Comparison of ENCODE assay signal across 1 cellular context in the genomic region with DNA sequence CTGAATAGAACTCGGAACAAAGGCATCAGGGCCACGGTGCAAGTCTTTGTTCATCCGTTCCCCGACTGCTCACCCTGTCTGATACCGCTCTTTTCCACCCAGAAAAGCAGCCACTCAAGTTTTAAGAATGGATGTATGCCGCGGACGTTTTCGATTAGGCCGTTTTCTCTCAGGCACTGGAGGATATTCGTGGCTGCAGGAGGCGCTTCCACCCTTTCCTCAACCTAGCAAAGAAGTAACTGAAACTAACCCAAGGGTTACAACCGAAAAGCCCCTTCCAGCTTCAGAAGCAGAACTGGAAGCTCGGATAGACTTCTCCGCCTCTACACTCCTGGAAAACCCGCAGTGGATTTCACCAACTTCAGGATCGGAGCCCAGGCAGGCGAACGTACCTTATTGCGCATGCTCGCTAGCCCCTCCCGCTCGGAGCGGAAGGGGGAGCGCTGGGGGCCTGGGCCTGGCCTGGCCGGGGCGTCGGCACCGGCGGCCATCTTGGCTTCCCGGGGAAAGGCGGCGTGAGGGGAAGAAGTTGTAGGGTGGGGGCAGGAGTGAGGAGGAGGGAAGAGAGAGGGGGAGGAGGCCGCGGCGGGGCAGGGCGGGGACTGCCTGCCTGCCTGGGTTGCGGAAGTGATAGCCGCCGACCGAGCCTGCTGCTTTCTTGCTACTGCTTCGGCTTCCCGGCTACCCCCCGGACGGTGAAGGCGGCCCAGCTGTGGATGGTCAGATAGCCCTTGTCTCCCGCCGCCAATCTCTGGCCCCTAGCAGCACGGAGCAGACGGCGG.
TF ChIP-seq lines count a peak whose summit lies in the region.

A gene (plus strand): TSS at position 619 of the 782 bp plus-strand sequence. CDS start 191 bp downstream, outside the sequence.

TF ChIP-seq in HepG2, 621 proteins besides CTCF, POLR2A, EP300 and RAD21 (continued from another document and continues in another):
- TF ChIP-seq, protein P1, sequence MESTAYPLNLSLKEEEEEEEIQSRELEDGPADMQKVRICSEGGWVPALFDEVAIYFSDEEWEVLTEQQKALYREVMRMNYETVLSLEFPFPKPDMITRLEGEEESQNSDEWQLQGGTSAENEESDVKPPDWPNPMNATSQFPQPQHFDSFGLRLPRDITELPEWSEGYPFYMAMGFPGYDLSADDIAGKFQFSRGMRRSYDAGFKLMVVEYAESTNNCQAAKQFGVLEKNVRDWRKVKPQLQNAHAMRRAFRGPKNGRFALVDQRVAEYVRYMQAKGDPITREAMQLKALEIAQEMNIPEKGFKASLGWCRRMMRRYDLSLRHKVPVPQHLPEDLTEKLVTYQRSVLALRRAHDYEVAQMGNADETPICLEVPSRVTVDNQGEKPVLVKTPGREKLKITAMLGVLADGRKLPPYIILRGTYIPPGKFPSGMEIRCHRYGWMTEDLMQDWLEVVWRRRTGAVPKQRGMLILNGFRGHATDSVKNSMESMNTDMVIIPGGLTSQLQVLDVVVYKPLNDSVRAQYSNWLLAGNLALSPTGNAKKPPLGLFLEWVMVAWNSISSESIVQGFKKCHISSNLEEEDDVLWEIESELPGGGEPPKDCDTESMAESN (CRISPR knock-in tag; conservative IDR thresholded peaks at IDR 0.05): peak; percentile 97
- TF ChIP-seq, protein P2, sequence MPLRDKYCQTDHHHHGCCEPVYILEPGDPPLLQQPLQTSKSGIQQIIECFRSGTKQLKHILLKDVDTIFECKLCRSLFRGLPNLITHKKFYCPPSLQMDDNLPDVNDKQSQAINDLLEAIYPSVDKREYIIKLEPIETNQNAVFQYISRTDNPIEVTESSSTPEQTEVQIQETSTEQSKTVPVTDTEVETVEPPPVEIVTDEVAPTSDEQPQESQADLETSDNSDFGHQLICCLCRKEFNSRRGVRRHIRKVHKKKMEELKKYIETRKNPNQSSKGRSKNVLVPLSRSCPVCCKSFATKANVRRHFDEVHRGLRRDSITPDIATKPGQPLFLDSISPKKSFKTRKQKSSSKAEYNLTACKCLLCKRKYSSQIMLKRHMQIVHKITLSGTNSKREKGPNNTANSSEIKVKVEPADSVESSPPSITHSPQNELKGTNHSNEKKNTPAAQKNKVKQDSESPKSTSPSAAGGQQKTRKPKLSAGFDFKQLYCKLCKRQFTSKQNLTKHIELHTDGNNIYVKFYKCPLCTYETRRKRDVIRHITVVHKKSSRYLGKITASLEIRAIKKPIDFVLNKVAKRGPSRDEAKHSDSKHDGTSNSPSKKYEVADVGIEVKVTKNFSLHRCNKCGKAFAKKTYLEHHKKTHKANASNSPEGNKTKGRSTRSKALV (CRISPR knock-in tag; IDR thresholded peaks at IDR 0.05): peak; percentile 84; the same call in 1 of the 2 replicates
- TF ChIP-seq DNMT1 (CRISPR knock-in tag; IDR thresholded peaks at IDR 0.05) (no peak; the same call in 1 of the 2 replicates), ZNF33B (CRISPR knock-in tag; IDR thresholded peaks at IDR 0.05) (0 out of 2 replicates have a peak, but pooled peaks have one; percentile 64), ZNF841 (CRISPR knock-in tag; IDR thresholded peaks at IDR 0.05; ENCODE audit: borderline replicate concordance) (peak; percentile 85; the same call in 1 of the 2 replicates), ZNF776 (CRISPR knock-in tag; IDR thresholded peaks at IDR 0.05) (peak; percentile 74; the same call in 1 of the 2 replicates), ZNF569 (CRISPR knock-in tag; IDR thresholded peaks at IDR 0.05; ENCODE audit: borderline replicate concordance) (peak; percentile 85; the same call in 1 of the 2 replicates), RXRB (CRISPR knock-in tag; IDR thresholded peaks at IDR 0.05; ENCODE audit: borderline replicate concordance) (peak; percentile 75), NFYB (CRISPR knock-in tag; IDR thresholded peaks at IDR 0.05) (no peak), NR2F2 (IDR thresholded peaks at IDR 0.05; ENCODE audit: borderline replicate concordance, low read depth) (no peak), TEAD3 (CRISPR knock-in tag; optimal IDR thresholded peaks at IDR 0.05; ENCODE audit: borderline replicate concordance) (peak; percentile 44), MTF1 (CRISPR knock-in tag; IDR thresholded peaks at IDR 0.05) (no peak), NAIF1 (CRISPR knock-in tag; IDR thresholded peaks at IDR 0.05; ENCODE audit: borderline replicate concordance) (no peak; the same call in 1 of the 2 replicates), NFIB (CRISPR knock-in tag; IDR thresholded peaks at IDR 0.05; ENCODE audit: borderline replicate concordance) (no peak), TCF7L2 (IDR thresholded peaks at IDR 0.05; ENCODE audit: low read depth, low read length) (no peak), SSRP1 (CRISPR knock-in tag; IDR thresholded peaks at IDR 0.05) (0 out of 2 replicates have a peak, but pooled peaks have one; percentile 21), ZNF550 (CRISPR knock-in tag; IDR thresholded peaks at IDR 0.05; ENCODE audit: borderline replicate concordance) (no peak), SRSF9 (IDR thresholded peaks at IDR 0.05; ENCODE audit: borderline replicate concordance, insufficient read depth, low read depth, low read length, poor library complexity, severe bottlenecking) (no peak), PRMT3 (CRISPR knock-in tag; IDR thresholded peaks at IDR 0.05; ENCODE audit: borderline replicate concordance, low read depth) (peak; percentile 91; the same call in 1 of the 2 replicates), ERF (CRISPR knock-in tag; IDR thresholded peaks at IDR 0.05) (peak; percentile 98), ZNF782 (CRISPR knock-in tag; IDR thresholded peaks at IDR 0.05; ENCODE audit: borderline replicate concordance) (peak; percentile 75; the same call in 1 of the 2 replicates), FOXM1 (CRISPR knock-in tag; IDR thresholded peaks at IDR 0.05) (no peak), NCOA5 (CRISPR knock-in tag; IDR thresholded peaks at IDR 0.05) (no peak), RARG (CRISPR knock-in tag; IDR thresholded peaks at IDR 0.05; ENCODE audit: low read depth) (no peak), ZNF382 (CRISPR knock-in tag; IDR thresholded peaks at IDR 0.05; ENCODE audit: borderline replicate concordance) (no peak), NFIC (IDR thresholded peaks at IDR 0.05; ENCODE audit: low read length) (peak; percentile 81; the same call in 1 of the 2 replicates), GTF3A (CRISPR knock-in tag; conservative IDR thresholded peaks at IDR 0.05) (no peak; the same call in 1 of the 2 replicates), MEIS1 (CRISPR knock-in tag; IDR thresholded peaks at IDR 0.05; ENCODE audit: borderline replicate concordance) (no peak), CBX5 (CRISPR knock-in tag; IDR thresholded peaks at IDR 0.05; ENCODE audit: borderline replicate concordance) (peak; percentile 68; the same call in 1 of the 2 replicates), CBX1 (IDR thresholded peaks at IDR 0.05; ENCODE audit: low read depth) (peak; percentile 92), SATB2 (CRISPR knock-in tag; IDR thresholded peaks at IDR 0.05) (0 out of 2 replicates have a peak, but pooled peaks have one; percentile 69), SMC3 (IDR thresholded peaks at IDR 0.05; ENCODE audit: low read length) (0 out of 2 replicates have a peak, but pooled peaks have one; percentile 2), ZNF570 (CRISPR knock-in tag; IDR thresholded peaks at IDR 0.05; ENCODE audit: borderline replicate concordance) (no peak), ZNF660 (CRISPR knock-in tag; IDR thresholded peaks at IDR 0.05; ENCODE audit: borderline replicate concordance, low read depth) (no peak)
- TF ChIP-seq, protein P3, sequence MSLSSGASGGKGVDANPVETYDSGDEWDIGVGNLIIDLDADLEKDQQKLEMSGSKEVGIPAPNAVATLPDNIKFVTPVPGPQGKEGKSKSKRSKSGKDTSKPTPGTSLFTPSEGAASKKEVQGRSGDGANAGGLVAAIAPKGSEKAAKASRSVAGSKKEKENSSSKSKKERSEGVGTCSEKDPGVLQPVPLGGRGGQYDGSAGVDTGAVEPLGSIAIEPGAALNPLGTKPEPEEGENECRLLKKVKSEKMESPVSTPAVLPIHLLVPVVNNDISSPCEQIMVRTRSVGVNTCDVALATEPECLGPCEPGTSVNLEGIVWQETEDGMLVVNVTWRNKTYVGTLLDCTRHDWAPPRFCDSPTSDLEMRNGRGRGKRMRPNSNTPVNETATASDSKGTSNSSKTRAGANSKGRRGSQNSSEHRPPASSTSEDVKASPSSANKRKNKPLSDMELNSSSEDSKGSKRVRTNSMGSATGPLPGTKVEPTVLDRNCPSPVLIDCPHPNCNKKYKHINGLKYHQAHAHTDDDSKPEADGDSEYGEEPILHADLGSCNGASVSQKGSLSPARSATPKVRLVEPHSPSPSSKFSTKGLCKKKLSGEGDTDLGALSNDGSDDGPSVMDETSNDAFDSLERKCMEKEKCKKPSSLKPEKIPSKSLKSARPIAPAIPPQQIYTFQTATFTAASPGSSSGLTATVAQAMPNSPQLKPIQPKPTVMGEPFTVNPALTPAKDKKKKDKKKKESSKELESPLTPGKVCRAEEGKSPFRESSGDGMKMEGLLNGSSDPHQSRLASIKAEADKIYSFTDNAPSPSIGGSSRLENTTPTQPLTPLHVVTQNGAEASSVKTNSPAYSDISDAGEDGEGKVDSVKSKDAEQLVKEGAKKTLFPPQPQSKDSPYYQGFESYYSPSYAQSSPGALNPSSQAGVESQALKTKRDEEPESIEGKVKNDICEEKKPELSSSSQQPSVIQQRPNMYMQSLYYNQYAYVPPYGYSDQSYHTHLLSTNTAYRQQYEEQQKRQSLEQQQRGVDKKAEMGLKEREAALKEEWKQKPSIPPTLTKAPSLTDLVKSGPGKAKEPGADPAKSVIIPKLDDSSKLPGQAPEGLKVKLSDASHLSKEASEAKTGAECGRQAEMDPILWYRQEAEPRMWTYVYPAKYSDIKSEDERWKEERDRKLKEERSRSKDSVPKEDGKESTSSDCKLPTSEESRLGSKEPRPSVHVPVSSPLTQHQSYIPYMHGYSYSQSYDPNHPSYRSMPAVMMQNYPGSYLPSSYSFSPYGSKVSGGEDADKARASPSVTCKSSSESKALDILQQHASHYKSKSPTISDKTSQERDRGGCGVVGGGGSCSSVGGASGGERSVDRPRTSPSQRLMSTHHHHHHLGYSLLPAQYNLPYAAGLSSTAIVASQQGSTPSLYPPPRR (CRISPR knock-in tag; IDR thresholded peaks at IDR 0.05; ENCODE audit: borderline replicate concordance): peak; percentile 78
- TF ChIP-seq, protein P4, sequence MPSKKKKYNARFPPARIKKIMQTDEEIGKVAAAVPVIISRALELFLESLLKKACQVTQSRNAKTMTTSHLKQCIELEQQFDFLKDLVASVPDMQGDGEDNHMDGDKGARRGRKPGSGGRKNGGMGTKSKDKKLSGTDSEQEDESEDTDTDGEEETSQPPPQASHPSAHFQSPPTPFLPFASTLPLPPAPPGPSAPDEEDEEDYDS (CRISPR knock-in tag; IDR thresholded peaks at IDR 0.05): peak; percentile 96
- TF ChIP-seq, protein P5, sequence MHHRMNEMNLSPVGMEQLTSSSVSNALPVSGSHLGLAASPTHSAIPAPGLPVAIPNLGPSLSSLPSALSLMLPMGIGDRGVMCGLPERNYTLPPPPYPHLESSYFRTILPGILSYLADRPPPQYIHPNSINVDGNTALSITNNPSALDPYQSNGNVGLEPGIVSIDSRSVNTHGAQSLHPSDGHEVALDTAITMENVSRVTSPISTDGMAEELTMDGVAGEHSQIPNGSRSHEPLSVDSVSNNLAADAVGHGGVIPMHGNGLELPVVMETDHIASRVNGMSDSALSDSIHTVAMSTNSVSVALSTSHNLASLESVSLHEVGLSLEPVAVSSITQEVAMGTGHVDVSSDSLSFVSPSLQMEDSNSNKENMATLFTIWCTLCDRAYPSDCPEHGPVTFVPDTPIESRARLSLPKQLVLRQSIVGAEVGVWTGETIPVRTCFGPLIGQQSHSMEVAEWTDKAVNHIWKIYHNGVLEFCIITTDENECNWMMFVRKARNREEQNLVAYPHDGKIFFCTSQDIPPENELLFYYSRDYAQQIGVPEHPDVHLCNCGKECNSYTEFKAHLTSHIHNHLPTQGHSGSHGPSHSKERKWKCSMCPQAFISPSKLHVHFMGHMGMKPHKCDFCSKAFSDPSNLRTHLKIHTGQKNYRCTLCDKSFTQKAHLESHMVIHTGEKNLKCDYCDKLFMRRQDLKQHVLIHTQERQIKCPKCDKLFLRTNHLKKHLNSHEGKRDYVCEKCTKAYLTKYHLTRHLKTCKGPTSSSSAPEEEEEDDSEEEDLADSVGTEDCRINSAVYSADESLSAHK (CRISPR knock-in tag; IDR thresholded peaks at IDR 0.05; ENCODE audit: borderline replicate concordance): no peak
- TF ChIP-seq, protein P6, sequence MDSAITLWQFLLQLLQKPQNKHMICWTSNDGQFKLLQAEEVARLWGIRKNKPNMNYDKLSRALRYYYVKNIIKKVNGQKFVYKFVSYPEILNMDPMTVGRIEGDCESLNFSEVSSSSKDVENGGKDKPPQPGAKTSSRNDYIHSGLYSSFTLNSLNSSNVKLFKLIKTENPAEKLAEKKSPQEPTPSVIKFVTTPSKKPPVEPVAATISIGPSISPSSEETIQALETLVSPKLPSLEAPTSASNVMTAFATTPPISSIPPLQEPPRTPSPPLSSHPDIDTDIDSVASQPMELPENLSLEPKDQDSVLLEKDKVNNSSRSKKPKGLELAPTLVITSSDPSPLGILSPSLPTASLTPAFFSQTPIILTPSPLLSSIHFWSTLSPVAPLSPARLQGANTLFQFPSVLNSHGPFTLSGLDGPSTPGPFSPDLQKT (CRISPR knock-in tag; IDR thresholded peaks at IDR 0.05; ENCODE audit: borderline replicate concordance): no peak
- TF ChIP-seq, protein P7, sequence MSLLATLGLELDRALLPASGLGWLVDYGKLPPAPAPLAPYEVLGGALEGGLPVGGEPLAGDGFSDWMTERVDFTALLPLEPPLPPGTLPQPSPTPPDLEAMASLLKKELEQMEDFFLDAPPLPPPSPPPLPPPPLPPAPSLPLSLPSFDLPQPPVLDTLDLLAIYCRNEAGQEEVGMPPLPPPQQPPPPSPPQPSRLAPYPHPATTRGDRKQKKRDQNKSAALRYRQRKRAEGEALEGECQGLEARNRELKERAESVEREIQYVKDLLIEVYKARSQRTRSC (CRISPR knock-in tag; IDR thresholded peaks at IDR 0.05; ENCODE audit: low read depth): no peak
- TF ChIP-seq, protein P8, sequence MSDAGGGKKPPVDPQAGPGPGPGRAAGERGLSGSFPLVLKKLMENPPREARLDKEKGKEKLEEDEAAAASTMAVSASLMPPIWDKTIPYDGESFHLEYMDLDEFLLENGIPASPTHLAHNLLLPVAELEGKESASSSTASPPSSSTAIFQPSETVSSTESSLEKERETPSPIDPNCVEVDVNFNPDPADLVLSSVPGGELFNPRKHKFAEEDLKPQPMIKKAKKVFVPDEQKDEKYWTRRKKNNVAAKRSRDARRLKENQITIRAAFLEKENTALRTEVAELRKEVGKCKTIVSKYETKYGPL (CRISPR knock-in tag; IDR thresholded peaks at IDR 0.05): no peak
- TF ChIP-seq, protein P9, sequence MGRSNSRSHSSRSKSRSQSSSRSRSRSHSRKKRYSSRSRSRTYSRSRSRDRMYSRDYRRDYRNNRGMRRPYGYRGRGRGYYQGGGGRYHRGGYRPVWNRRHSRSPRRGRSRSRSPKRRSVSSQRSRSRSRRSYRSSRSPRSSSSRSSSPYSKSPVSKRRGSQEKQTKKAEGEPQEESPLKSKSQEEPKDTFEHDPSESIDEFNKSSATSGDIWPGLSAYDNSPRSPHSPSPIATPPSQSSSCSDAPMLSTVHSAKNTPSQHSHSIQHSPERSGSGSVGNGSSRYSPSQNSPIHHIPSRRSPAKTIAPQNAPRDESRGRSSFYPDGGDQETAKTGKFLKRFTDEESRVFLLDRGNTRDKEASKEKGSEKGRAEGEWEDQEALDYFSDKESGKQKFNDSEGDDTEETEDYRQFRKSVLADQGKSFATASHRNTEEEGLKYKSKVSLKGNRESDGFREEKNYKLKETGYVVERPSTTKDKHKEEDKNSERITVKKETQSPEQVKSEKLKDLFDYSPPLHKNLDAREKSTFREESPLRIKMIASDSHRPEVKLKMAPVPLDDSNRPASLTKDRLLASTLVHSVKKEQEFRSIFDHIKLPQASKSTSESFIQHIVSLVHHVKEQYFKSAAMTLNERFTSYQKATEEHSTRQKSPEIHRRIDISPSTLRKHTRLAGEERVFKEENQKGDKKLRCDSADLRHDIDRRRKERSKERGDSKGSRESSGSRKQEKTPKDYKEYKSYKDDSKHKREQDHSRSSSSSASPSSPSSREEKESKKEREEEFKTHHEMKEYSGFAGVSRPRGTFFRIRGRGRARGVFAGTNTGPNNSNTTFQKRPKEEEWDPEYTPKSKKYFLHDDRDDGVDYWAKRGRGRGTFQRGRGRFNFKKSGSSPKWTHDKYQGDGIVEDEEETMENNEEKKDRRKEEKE (IDR thresholded peaks at IDR 0.05): no peak
